8 cellular contexts compared by ENCODE assay signal in genomic region chr1:11654571-11655262, GRCh38. TPM values are rescaled to one million over a fixed set of nuclear protein-coding genes. Genes with fewer than 3 reads are reported as not detected.
DNase-seq lines count a peak whose midpoint lies in the region; ATAC-seq and TF ChIP-seq lines count a peak whose summit lies in the region.

FBXO44 (plus strand) TSS chr1:11654877; CDS start chr1:11655836, 959 bp downstream.

- TF ChIP-seq CTCF in chondrocyte (IDR thresholded peaks at IDR 0.05), result no peak
- TF ChIP-seq CTCF in left lung (IDR thresholded peaks at IDR 0.05), result no peak

- peaks cover 10% of the 10 kb centered on the region for H3K4me1 Mint-ChIP-seq in chondrocyte (ENCODE audit: low read depth)

- DNase-seq in NCI-H82 (lab: John Stamatoyannopoulos, UW), result peak; percentile 45
- no peak for DNase-seq in NCI-H82 treated with DMSO at 0.1 percent for 48 hours (lab: John Stamatoyannopoulos, UW; ENCODE audit: unreplicated experiment)
- peak; percentile 67 for DNase-seq in activated CD4-positive, CD25-positive, alpha-beta regulatory T cell treated with anti-CD3 and anti-CD28 coated beads, Interleukin-2, amount 50 U/mL, for 72 hours
- DNase-seq in chondrocyte (ENCODE audit: low spot score), result no peak
- peak; percentile 75 to 90 for DNase-seq in left lung
- peak; percentile 73 to 74 for DNase-seq in stimulated activated CD4-positive, alpha-beta T cell treated with anti-CD3 and anti-CD28 coated beads, Interleukin-4, amount 100 ng/mL, for 4 hours

- H3K4me1 ChIP-seq in left lung, result peaks cover 8 to 36% of the 10 kb centered on the region in 2 donors

- peaks cover 5% of the 10 kb centered on the region for H3K36me3 Mint-ChIP-seq in chondrocyte (ENCODE audit: low read depth)

- peaks cover 8% of the 10 kb centered on the region for H3K27me3 Mint-ChIP-seq in chondrocyte (ENCODE audit: low read depth)

- H3K27me3 ChIP-seq in left lung, result peaks cover 6 to 36% of the 10 kb centered on the region in 2 donors

- peak; percentile 71 for ATAC-seq in HG03521 (IDR thresholded peaks at IDR 0.05; ENCODE audit: unreplicated experiment)
- ATAC-seq in left lung, result peak; percentile 77
- ATAC-seq in HG02763 (IDR thresholded peaks at IDR 0.05; ENCODE audit: unreplicated experiment), result no peak

- H3K4me3 Mint-ChIP-seq in chondrocyte (ENCODE audit: unreplicated experiment), result peak within 1 kb of the TSS; percentile 66

- peak within 1 kb of the TSS; percentile 57 to 64 for H3K4me3 ChIP-seq in left lung

- no peaks in the 10 kb centered on the region for H3K36me3 ChIP-seq in left lung

- no peaks in the 10 kb centered on the region for H3K9me3 ChIP-seq in left lung

- no peak within 1 kb of the TSS for H3K27ac Mint-ChIP-seq in chondrocyte (ENCODE audit: unreplicated experiment)

- peak within 1 kb of the TSS in 1 of 2 donors; percentile 30 for H3K27ac ChIP-seq in left lung

- H3K9me3 Mint-ChIP-seq in chondrocyte (ENCODE audit: low read depth), result no peaks in the 10 kb centered on the region

- intact Hi-C loops in left lung (cut with DNase I), result loop anchor here in 1 of 2 donors (5.0 kb wide), 1 partner anchor 68 kb away; no protein-coding TSS in a partner anchor

RNA-seq across cellular contexts. Expression of gene FBXO44, which starts in this region (rescaled TPM):
- total RNA-seq in chondrocyte, result 15.7 to 17.5 TPM (median 16.5 TPM) in 3 replicates
- 10 to 100 TPM; 13.8 to 21.1 TPM for total RNA-seq in left lung

Comparison
In these comparisons a context has a peak if more than half of its experiments do, and no peak if none do; other contexts are left out.
1. DNase-seq: peak in NCI-H82 (single experiment), activated CD4-positive, CD25-positive, alpha-beta regulatory T cell treated with anti-CD3 and anti-CD28 coated beads, Interleukin-2, amount 50 U/mL, for 72 hours (single experiment), left lung (2 of 2) and stimulated activated CD4-positive, alpha-beta T cell treated with anti-CD3 and anti-CD28 coated beads, Interleukin-4, amount 100 ng/mL, for 4 hours (2 of 2); none in NCI-H82 treated with DMSO at 0.1 percent for 48 hours (single experiment) and chondrocyte (single experiment).